In genomic region chr6:116556065-116556464, GRCh38 we compare ENCODE assay signal across 1 cellular context.
TF ChIP-seq lines count a peak whose summit lies in the region.

No MANE protein-coding gene starts in this region.

TF ChIP-seq in endothelial cell of umbilical vein, 7 proteins besides CTCF, POLR2A, EP300 and RAD21:
- TF ChIP-seq POLR2AphosphoS5 (IDR thresholded peaks at IDR 0.05; ENCODE audit: insufficient read depth, low read depth, low read length), result no peak
- TF ChIP-seq, protein P1, sequence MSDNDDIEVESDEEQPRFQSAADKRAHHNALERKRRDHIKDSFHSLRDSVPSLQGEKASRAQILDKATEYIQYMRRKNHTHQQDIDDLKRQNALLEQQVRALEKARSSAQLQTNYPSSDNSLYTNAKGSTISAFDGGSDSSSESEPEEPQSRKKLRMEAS (IDR thresholded peaks at IDR 0.05; ENCODE audit: insufficient read depth, insufficient read length), result no peak
- peak; percentile 67 for TF ChIP-seq FOS (IDR thresholded peaks at IDR 0.05; ENCODE audit: borderline replicate concordance, insufficient read depth, low read length)
- TF ChIP-seq GATA2 (IDR thresholded peaks at IDR 0.05; ENCODE audit: insufficient read depth, insufficient read length, low read depth, low read length), result no peak
